Comparison of ENCODE assay signal across 1 cellular context in the genomic region with DNA sequence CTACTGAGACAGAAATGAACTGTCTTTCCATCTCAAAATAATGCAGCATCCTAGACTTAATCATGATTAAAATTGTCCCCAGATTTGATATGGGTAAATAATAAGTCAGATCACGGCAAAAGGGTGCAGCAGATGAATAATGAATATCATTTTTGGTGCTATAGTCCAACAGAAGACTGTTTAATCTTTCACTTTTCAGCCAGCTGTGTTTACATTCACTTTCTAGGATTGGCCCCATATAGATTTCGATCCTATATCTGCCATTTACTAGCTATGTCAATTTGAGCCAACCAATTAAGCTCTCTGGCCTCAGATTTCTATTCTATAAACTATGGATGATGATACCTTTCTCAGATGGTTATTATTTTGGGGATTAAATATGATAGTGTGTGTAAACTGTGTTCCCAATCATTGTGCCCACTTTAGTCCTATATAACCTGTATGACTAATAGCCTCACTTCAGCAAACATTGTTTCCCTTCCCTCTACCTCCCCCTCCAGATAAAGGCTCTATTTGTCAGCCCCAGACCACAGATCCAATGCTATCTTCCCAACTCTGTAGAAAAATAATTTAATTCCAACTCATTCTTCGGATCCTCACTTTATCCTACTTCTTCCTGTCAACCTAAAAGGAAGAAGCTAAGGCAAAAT.
A peak's percentile ranks its signal among the peaks of the same experiment; 100 is the strongest.
TF ChIP-seq lines count a peak whose summit lies in the region.

No MANE protein-coding gene starts in this region.

TF ChIP-seq in HepG2, 621 proteins besides CTCF, POLR2A, EP300 and RAD21 (continued from another document):
- TF ChIP-seq GPBP1L1 (CRISPR knock-in tag; IDR thresholded peaks at IDR 0.05) (no peak), BCL6 (CRISPR knock-in tag; IDR thresholded peaks at IDR 0.05) (peak; percentile 92), JUNB (CRISPR knock-in tag; IDR thresholded peaks at IDR 0.05; ENCODE audit: borderline replicate concordance) (peak; percentile 67; the same call in 1 of the 2 replicates), ATF3 (CRISPR knock-in tag; IDR thresholded peaks at IDR 0.05) (peak; percentile 48; the same call in 1 of the 2 replicates), FOXA3 (CRISPR knock-in tag; IDR thresholded peaks at IDR 0.05) (peak; percentile 61), ZNF605 (CRISPR knock-in tag; IDR thresholded peaks at IDR 0.05) (no peak), CEBPG (CRISPR knock-in tag; IDR thresholded peaks at IDR 0.05) (no peak), GATAD2A (CRISPR knock-in tag; IDR thresholded peaks at IDR 0.05) (0 out of 2 replicates have a peak, but pooled peaks have one; percentile 53), FOSL1 (CRISPR knock-in tag; IDR thresholded peaks at IDR 0.05; ENCODE audit: borderline replicate concordance) (0 out of 2 replicates have a peak, but pooled peaks have one; percentile 24), ARID3A (IDR thresholded peaks at IDR 0.05; ENCODE audit: low read depth, low read length) (peak; percentile 22; the same call in 1 of the 2 replicates), RARA (CRISPR knock-in tag; IDR thresholded peaks at IDR 0.05) (peak; percentile 7; the same call in 1 of the 2 replicates), ISL2 (CRISPR knock-in tag; IDR thresholded peaks at IDR 0.05) (peak; percentile 28; the same call in 1 of the 2 replicates), FOXA1 (IDR thresholded peaks at IDR 0.05) (no peak), FOXA1 (CRISPR knock-in tag; IDR thresholded peaks at IDR 0.05) (peak; percentile 28; the same call in 1 of the 2 replicates), FOSL2 (CRISPR knock-in tag; IDR thresholded peaks at IDR 0.05) (peak; percentile 85), ARID5B (CRISPR knock-in tag; IDR thresholded peaks at IDR 0.05) (peak; percentile 33; the same call in 1 of the 2 replicates), ZNF850 (CRISPR knock-in tag; conservative IDR thresholded peaks at IDR 0.05) (no peak)
- TF ChIP-seq, protein P1, sequence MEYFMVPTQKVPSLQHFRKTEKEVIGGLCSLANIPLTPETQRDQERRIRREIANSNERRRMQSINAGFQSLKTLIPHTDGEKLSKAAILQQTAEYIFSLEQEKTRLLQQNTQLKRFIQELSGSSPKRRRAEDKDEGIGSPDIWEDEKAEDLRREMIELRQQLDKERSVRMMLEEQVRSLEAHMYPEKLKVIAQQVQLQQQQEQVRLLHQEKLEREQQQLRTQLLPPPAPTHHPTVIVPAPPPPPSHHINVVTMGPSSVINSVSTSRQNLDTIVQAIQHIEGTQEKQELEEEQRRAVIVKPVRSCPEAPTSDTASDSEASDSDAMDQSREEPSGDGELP (IDR thresholded peaks at IDR 0.05; ENCODE audit: borderline replicate concordance, low read depth): peak; percentile 90
- TF ChIP-seq, protein P2, sequence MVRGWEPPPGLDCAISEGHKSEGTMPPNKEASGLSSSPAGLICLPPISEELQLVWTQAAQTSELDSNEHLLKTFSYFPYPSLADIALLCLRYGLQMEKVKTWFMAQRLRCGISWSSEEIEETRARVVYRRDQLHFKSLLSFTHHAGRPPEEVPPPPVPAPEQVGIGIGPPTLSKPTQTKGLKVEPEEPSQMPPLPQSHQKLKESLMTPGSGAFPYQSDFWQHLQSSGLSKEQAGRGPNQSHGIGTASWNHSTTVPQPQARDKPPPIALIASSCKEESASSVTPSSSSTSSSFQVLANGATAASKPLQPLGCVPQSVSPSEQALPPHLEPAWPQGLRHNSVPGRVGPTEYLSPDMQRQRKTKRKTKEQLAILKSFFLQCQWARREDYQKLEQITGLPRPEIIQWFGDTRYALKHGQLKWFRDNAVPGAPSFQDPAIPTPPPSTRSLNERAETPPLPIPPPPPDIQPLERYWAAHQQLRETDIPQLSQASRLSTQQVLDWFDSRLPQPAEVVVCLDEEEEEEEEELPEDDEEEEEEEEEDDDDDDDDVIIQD (CRISPR knock-in tag; IDR thresholded peaks at IDR 0.05; ENCODE audit: low read depth): 0 out of 2 replicates have a peak, but pooled peaks have one; percentile 46
- TF ChIP-seq, protein P3, sequence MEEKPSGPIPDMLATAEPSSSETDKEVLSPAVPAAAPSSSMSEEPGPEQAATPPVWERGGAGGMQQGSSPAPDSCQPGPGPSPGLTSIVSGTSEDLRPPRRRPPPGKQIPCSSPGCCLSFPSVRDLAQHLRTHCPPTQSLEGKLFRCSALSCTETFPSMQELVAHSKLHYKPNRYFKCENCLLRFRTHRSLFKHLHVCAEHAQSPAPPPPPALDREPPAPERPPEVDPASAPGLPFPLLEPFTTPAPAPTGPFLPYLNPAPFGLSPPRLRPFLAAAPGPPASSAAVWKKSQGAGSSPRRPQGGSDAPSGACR (CRISPR knock-in tag; IDR thresholded peaks at IDR 0.05): no peak
